23 cellular contexts compared by ENCODE assay signal in genomic region chr4:164770051-164770724, GRCh38. TPM values are rescaled to one million over a fixed set of nuclear protein-coding genes. Genes with fewer than 3 reads are reported as not detected.
A peak's percentile ranks its signal among the peaks of the same experiment; 100 is the strongest.
DNase-seq lines count a peak whose midpoint lies in the region; ATAC-seq, FAIRE-seq and TF ChIP-seq lines count a peak whose summit lies in the region.
"Had no signal": no experiment of that assay in that cellular context is flagged by ENCODE, and none has a peak within 500 bp of the region (broad histone marks: within the 10 kb centered on the region; RNA-seq: fewer than 3 reads in every experiment).

No MANE protein-coding gene starts in this region.

- FAIRE-seq in H1 (lab: Jason Lieb, UNC) (no peak), small intestine (lab: Jason Lieb, UNC) (no peak)
- FAIRE-seq: HTR-8/SVneo had no signal

- no peaks in the 10 kb centered on the region for H4K20me1 ChIP-seq in H1 (replicated peaks in 1 of 2; ENCODE audit: control insufficient read depth in 1 of 2, insufficient read depth in 2 of 2, low read length in 2 of 2)

- H2BK15ac ChIP-seq in H1 (ENCODE audit: low read length), result no peak overlapping the region

- no peak overlapping the region for H3K18ac ChIP-seq in H1 (ENCODE audit: extremely low read depth, low read length)

- no peak overlapping the region for H4K8ac ChIP-seq in H1 (ENCODE audit: extremely low read depth, insufficient read depth, low read length)

- no peak overlapping the region for H2AK5ac ChIP-seq in H1 (ENCODE audit: low read depth, low read length)

- H3K23me2 ChIP-seq in H1 (ENCODE audit: low read depth, low read length), result no peaks in the 10 kb centered on the region

- no peak overlapping the region for H4K91ac ChIP-seq in H1 (replicated peaks; ENCODE audit: insufficient read length, low read length)

- intact Hi-C loops in prostate gland (cut with DNase I), result loop anchor here (10.0 kb wide), 1 partner anchor 325 kb away; no protein-coding TSS in a partner anchor

- no peak overlapping the region for H2BK120ac ChIP-seq in H1 (replicated peaks; ENCODE audit: low read depth, low read length)

- H3K4me2 ChIP-seq in H1 (ENCODE audit: insufficient read depth in 1 of 2, low read depth in 2 of 2, low read length in 2 of 2), result no peak overlapping the region

- POLR2A ChIA-PET in H1 (lab: Charles Lee; ENCODE audit: partially characterized antibody), result interaction anchor here (0.6 to 1.6 kb wide), 3 partner anchors 34 to 131 kb away, joined by 3 to 4 read pairs (median 3); no protein-coding TSS in a partner anchor

- no peak overlapping the region for H2BK12ac ChIP-seq in H1 (ENCODE audit: low read depth, low read length)

- CTCF ChIA-PET in H1 (lab: Charles Lee; ENCODE audit: partially characterized antibody), result interaction anchor here (1.1 to 5.5 kb wide), 11 partner anchors 8 to 306 kb away, joined by 4 to 61 read pairs (median 16); no protein-coding TSS in a partner anchor

- no peak overlapping the region for H4K5ac ChIP-seq in H1 (ENCODE audit: insufficient read length, low read depth, low read length)

- no peak overlapping the region for H3K23ac ChIP-seq in H1 (ENCODE audit: insufficient read length)

- H2BK20ac ChIP-seq in H1 (ENCODE audit: low read length), result no peak overlapping the region; the same call in 1 of the 2 replicates

- H3K27ac ChIP-seq in H1 (ENCODE audit: low read depth, low read length) (no peak overlapping the region), prostate gland (peak overlapping the region; percentile 48 to 68), small intestine (ENCODE audit: low read depth in 1 of 2, low read length in 1 of 2) (no peak overlapping the region)

- H3K27me3 ChIP-seq in H1 (replicated peaks in 1 of 4; ENCODE audit: control insufficient read depth in 3 of 4, extremely low read depth in 1 of 4, insufficient read depth in 3 of 4, low read length in 3 of 4), result no peaks in the 10 kb centered on the region
- no peaks in the 10 kb centered on the region for H3K27me3 ChIP-seq in prostate gland (replicated peaks; ENCODE audit: insufficient read depth)
- no peaks in the 10 kb centered on the region for H3K27me3 ChIP-seq in small intestine (ENCODE audit: control insufficient read depth in 2 of 2, insufficient read depth in 2 of 2, low read length in 2 of 2)

- H3K79me2 ChIP-seq in H1 (ENCODE audit: control insufficient read depth in 1 of 2, insufficient read depth in 2 of 2, low read length in 2 of 2), result no peaks in the 10 kb centered on the region

- 0 out of 2 replicates have a peak overlapping the region, but pooled peaks have one; percentile 46 for H2AFZ ChIP-seq in H1 (ENCODE audit: low read length)

- 92% methylated on average over 4 of the region's 4 CpGs; no CpG with 5 or more reads in 1 of the 2 experiments for WGBS in H1 (ENCODE audit: extremely low coverage in 1 of 2, insufficient coverage in 1 of 2, insufficient read length in 1 of 2, insufficient replicate concordance in 2 of 2, low coverage in 1 of 2, low lambda C conversion rate in 2 of 2, missing lambda C conversion rate in 1 of 2), 2 experiments
- 35% methylated on average over 4 of the region's 4 CpGs for WGBS in prostate gland
- 40 to 65% (median 47%) methylated on average over 4 of the region's 4 CpGs for WGBS in small intestine, 3 donors

- H3K14ac ChIP-seq in H1 (ENCODE audit: insufficient read length), result no peak overlapping the region

- H3K4me1 ChIP-seq in H1 (replicated peaks in 1 of 4; ENCODE audit: control insufficient read depth in 3 of 4, insufficient read depth in 4 of 4, low read length in 3 of 4) (no peaks in the 10 kb centered on the region), prostate gland (replicated peaks) (no peaks in the 10 kb centered on the region), small intestine (ENCODE audit: control insufficient read depth in 2 of 2, insufficient read depth in 1 of 2, low read depth in 1 of 2, low read length in 1 of 2) (no peaks in the 10 kb centered on the region)

- DNase-seq in NCI-H2029 treated with DMSO at 0.1 percent for 48 hours (lab: John Stamatoyannopoulos, UW) (peak; percentile 4), NCI-H2029 (lab: John Stamatoyannopoulos, UW) (no peak), NCI-H774 (lab: John Stamatoyannopoulos, UW) (peak; percentile 58), H1 (ENCODE audit: low read depth in 1 of 2, low spot score in 2 of 2) (no peak), prostate gland (ENCODE audit: low spot score) (peak; percentile 40), small intestine (no peak)
- DNase-seq: 8988T, DMS79 treated with DMSO at 0.1 percent for 48 hours, Karpas-422, NCI-H1092 treated with DMSO at 0.1 percent for 48 hours, NCI-H1694, NCI-H2171, NCI-H526, OCI-M1, RPMI8226, SIG-M5 had no signal

- no peaks in the 10 kb centered on the region for H3K36me3 ChIP-seq in H1 (ENCODE audit: control insufficient read depth in 2 of 4, insufficient read depth in 4 of 4, low read length in 3 of 4)
- no peaks in the 10 kb centered on the region for H3K36me3 ChIP-seq in prostate gland
- no peaks in the 10 kb centered on the region for H3K36me3 ChIP-seq in small intestine (ENCODE audit: control insufficient read depth in 2 of 2, insufficient read depth in 2 of 2, low read length in 2 of 2)
- H3K36me3 ChIP-seq: HAP-1 had no signal

- H3K4ac ChIP-seq in H1 (replicated peaks; ENCODE audit: insufficient read length, low read depth, low read length), result no peak overlapping the region

- H3K56ac ChIP-seq in H1 (replicated peaks; ENCODE audit: insufficient read length, low read depth, low read length), result no peak overlapping the region

- no peak overlapping the region for H3K9ac ChIP-seq in H1 (replicated peaks in 1 of 4; ENCODE audit: extremely low read depth in 1 of 4, low read depth in 3 of 4, low read length in 3 of 4)

- no peaks in the 10 kb centered on the region for H3K9me3 ChIP-seq in H1 (ENCODE audit: insufficient read depth in 2 of 2, low read depth in 1 of 2, low read length in 1 of 2)
- H3K9me3 ChIP-seq in prostate gland, result no peaks in the 10 kb centered on the region
- H3K9me3 ChIP-seq in small intestine (ENCODE audit: control insufficient read depth, low read depth), result no peaks in the 10 kb centered on the region
- H3K9me3 ChIP-seq: HAP-1 had no signal

- H3K79me1 ChIP-seq in H1 (ENCODE audit: low read depth, low read length), result no peaks in the 10 kb centered on the region

- no peak for TF ChIP-seq CTCF in H1 (IDR thresholded peaks at IDR 0.05; ENCODE audit: control extremely low read depth in 1 of 3, insufficient read depth in 1 of 3, low read depth in 1 of 3, low read length in 3 of 3)
- no peak for TF ChIP-seq CTCF in prostate gland (IDR thresholded peaks at IDR 0.05)

- H3K4me3 ChIP-seq in H1 (ENCODE audit: extremely low read depth in 1 of 4, insufficient read depth in 2 of 4, low read depth in 3 of 4, low read length in 4 of 4) (no peak overlapping the region), prostate gland (peak overlapping the region in 1 of 2 donors; percentile 4), small intestine (ENCODE audit: low read depth in 1 of 2, low read length in 2 of 2) (no peak overlapping the region)
- H3K4me3 ChIP-seq: HAP-1 had no signal

- ATAC-seq in GM18909 (IDR thresholded peaks at IDR 0.05; ENCODE audit: poor library complexity, unreplicated experiment), result no peak
- ATAC-seq in GM18861 (IDR thresholded peaks at IDR 0.05; ENCODE audit: unreplicated experiment), result no peak

- no peak for TF ChIP-seq POLR2A in H1 (IDR thresholded peaks at IDR 0.05; ENCODE audit: control extremely low read depth in 1 of 2, low read depth in 2 of 2, low read length in 2 of 2)
- TF ChIP-seq POLR2A in prostate gland (IDR thresholded peaks at IDR 0.05), result no peak

- TF ChIP-seq RAD21 in H1 (IDR thresholded peaks at IDR 0.05 in 1 of 2, conservative IDR thresholded peaks at IDR 0.05 in 1 of 2; ENCODE audit: low read depth in 2 of 2, low read length in 2 of 2), result no peak

- H2BK5ac ChIP-seq in H1 (ENCODE audit: low read depth, low read length), result no peak overlapping the region

- no peak for TF ChIP-seq EP300 in H1 (IDR thresholded peaks at IDR 0.05; ENCODE audit: borderline replicate concordance in 1 of 2, low read depth in 2 of 2, low read length in 2 of 2)

TF ChIP-seq in H1, 55 proteins besides CTCF, POLR2A, EP300 and RAD21 (continues in another document):
- TF ChIP-seq, protein P1, sequence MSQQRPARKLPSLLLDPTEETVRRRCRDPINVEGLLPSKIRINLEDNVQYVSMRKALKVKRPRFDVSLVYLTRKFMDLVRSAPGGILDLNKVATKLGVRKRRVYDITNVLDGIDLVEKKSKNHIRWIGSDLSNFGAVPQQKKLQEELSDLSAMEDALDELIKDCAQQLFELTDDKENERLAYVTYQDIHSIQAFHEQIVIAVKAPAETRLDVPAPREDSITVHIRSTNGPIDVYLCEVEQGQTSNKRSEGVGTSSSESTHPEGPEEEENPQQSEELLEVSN (IDR thresholded peaks at IDR 0.05), result no peak
- TF ChIP-seq FOSL1 (IDR thresholded peaks at IDR 0.05; ENCODE audit: insufficient read depth, low read depth, low read length), result no peak
- no peak for TF ChIP-seq KDM5A (IDR thresholded peaks at IDR 0.05; ENCODE audit: low read length)
- TF ChIP-seq TEAD4 (IDR thresholded peaks at IDR 0.05; ENCODE audit: low read depth, low read length), result no peak
- TF ChIP-seq POU5F1 (IDR thresholded peaks at IDR 0.05; ENCODE audit: low read depth, low read length), result no peak
- no peak for TF ChIP-seq HDAC6 (IDR thresholded peaks at IDR 0.05; ENCODE audit: low read depth, low read length)
- no peak for TF ChIP-seq SP2 (IDR thresholded peaks at IDR 0.05; ENCODE audit: low read length)
- TF ChIP-seq USF2 (IDR thresholded peaks at IDR 0.05; ENCODE audit: low read length), result no peak
- no peak for TF ChIP-seq KDM1A (IDR thresholded peaks at IDR 0.05; ENCODE audit: borderline replicate concordance, low read length)

RNA-seq across cellular contexts. Expression of gene SMIM31, which starts 16.3 kb away (rescaled TPM):
- total RNA-seq in H1 (2021; fragmentation: NEBNext Ultra II Directional; extraction: Animal tissue kit (Norgen Biotek cat#: 25700)), result not detected in 2 replicates
- not detected in 2 replicates for polyA plus RNA-seq in H1 (2011; rRNA removed)
- polyA plus RNA-seq in H1 (2011; cell fraction: cytosol; rRNA removed), result not detected
- polyA plus RNA-seq in H1 (2011; cell fraction: nucleus; rRNA removed), result not detected
- not detected in 4 replicates for polyA plus RNA-seq in H1 (2012, experiment 1 of 2)
- polyA plus RNA-seq in H1 (2012, experiment 2 of 2), result not detected
- polyA plus RNA-seq in H1 (2013, experiment 1 of 2), result not detected
- polyA plus RNA-seq in H1 (2013, experiment 2 of 2), result not detected
- not detected in 2 replicates for polyA minus RNA-seq in H1 (2011; rRNA and poly(A)+ RNA removed)
- polyA minus RNA-seq in H1 (2011; cell fraction: cytosol; rRNA and poly(A)+ RNA removed), result not detected
- not detected for polyA minus RNA-seq in H1 (2011; cell fraction: nucleus; rRNA and poly(A)+ RNA removed)
- 1 to 10 TPM in 1 of 2 donors, under 1 TPM in 1; 0.96 to 1.8 TPM for total RNA-seq in prostate gland
- 10 to 100 TPM; 16.7 to 86.1 (median 44.6) TPM for polyA plus RNA-seq in small intestine
- polyA plus RNA-seq: AG04450, CD14-positive monocyte, IgD-negative memory B cell had no signal

Comparison
In these comparisons a context has a peak if more than half of its experiments do, and no peak if none do; other contexts are left out.
1. DNase-seq: peak in NCI-H2029 treated with DMSO at 0.1 percent for 48 hours (single experiment), NCI-H774 (single experiment) and prostate gland (single experiment); none in NCI-H2029 (single experiment), H1 (0 of 2) and small intestine (single experiment).
2. H3K27ac ChIP-seq: peak in prostate gland (2 of 2); none in H1 (single experiment) and small intestine (0 of 2).